8 cellular contexts compared by ENCODE assay signal in genomic region chr10:123614888-123615287, GRCh38. TPM values are rescaled to one million over a fixed set of nuclear protein-coding genes. Genes with fewer than 3 reads are reported as not detected.
DNase-seq lines count a peak whose midpoint lies in the region; FAIRE-seq and TF ChIP-seq lines count a peak whose summit lies in the region.

No MANE protein-coding gene starts in this region.

- H3K4me3 ChIP-seq in AG10803 (ENCODE audit: low read length) (no peak overlapping the region), fibroblast of mammary gland (ENCODE audit: control insufficient read depth, low read depth, low read length) (no peak overlapping the region), ovary (no peak overlapping the region)

- H3K9me3 ChIP-seq in ovary, result no peaks in the 10 kb centered on the region

- no peaks in the 10 kb centered on the region for H3K36me3 ChIP-seq in ovary

- no peak overlapping the region for H3K27ac ChIP-seq in ovary

- WGBS in ovary, 3 donors, result 8 to 14% (median 10%) methylated on average over 12 of the region's 12 CpGs

- no peak for TF ChIP-seq POLR2A in ovary (IDR thresholded peaks at IDR 0.05)

- TF ChIP-seq CTCF in AG10803 (conservative IDR thresholded peaks at IDR 0.05; ENCODE audit: low read length) (no peak), fibroblast of mammary gland (conservative IDR thresholded peaks at IDR 0.05; ENCODE audit: control insufficient read depth, insufficient read depth, low read depth, low read length) (no peak), ovary (IDR thresholded peaks at IDR 0.05) (no peak)

- no peak for TF ChIP-seq EP300 in ovary (IDR thresholded peaks at IDR 0.05)

- FAIRE-seq in HTR-8/SVneo (lab: Jason Lieb, UNC), result no peak

- DNase-seq in AG10803 (ENCODE audit: low read depth) (peak; percentile 38), HTR-8/SVneo (ENCODE audit: insufficient read length, low spot score) (peak; percentile 10), fibroblast of mammary gland (ENCODE audit: low read depth) (peak; percentile 38), ovary (peak in 4 of 5 donors; percentile 32 to 60 (median 54)), COR-L47 (lab: John Stamatoyannopoulos, UW) (no peak), NCI-H345 (lab: John Stamatoyannopoulos, UW) (no peak), putamen (ENCODE audit: low spot score) (no peak)
- peak; percentile 43 to 53 for DNase-seq in activated CD4-positive, alpha-beta T cell treated with anti-CD3 and anti-CD28 coated beads, Interleukin-2, amount 50 U/mL, for 48 hours

- intact Hi-C loops in ovary (cut with DNase I), result no loop called here

- no peaks in the 10 kb centered on the region for H3K27me3 ChIP-seq in ovary

- H3K4me1 ChIP-seq in ovary (ENCODE audit: insufficient read depth), result no peaks in the 10 kb centered on the region

RNA-seq across cellular contexts. Expression of gene GPR26, which starts 51.3 kb away (rescaled TPM):
- not detected for total RNA-seq in ovary
- not detected for polyA plus RNA-seq in ovary

Comparison
In these comparisons a context has a peak if more than half of its experiments do, and no peak if none do; other contexts are left out.
1. DNase-seq: peak in AG10803 (single experiment), HTR-8/SVneo (single experiment), activated CD4-positive, alpha-beta T cell treated with anti-CD3 and anti-CD28 coated beads, Interleukin-2, amount 50 U/mL, for 48 hours (2 of 2), fibroblast of mammary gland (single experiment) and ovary (4 of 5); none in COR-L47 (single experiment), NCI-H345 (single experiment) and putamen (single experiment).